ENCODE assay signal across 9 cellular contexts in the genomic region with DNA sequence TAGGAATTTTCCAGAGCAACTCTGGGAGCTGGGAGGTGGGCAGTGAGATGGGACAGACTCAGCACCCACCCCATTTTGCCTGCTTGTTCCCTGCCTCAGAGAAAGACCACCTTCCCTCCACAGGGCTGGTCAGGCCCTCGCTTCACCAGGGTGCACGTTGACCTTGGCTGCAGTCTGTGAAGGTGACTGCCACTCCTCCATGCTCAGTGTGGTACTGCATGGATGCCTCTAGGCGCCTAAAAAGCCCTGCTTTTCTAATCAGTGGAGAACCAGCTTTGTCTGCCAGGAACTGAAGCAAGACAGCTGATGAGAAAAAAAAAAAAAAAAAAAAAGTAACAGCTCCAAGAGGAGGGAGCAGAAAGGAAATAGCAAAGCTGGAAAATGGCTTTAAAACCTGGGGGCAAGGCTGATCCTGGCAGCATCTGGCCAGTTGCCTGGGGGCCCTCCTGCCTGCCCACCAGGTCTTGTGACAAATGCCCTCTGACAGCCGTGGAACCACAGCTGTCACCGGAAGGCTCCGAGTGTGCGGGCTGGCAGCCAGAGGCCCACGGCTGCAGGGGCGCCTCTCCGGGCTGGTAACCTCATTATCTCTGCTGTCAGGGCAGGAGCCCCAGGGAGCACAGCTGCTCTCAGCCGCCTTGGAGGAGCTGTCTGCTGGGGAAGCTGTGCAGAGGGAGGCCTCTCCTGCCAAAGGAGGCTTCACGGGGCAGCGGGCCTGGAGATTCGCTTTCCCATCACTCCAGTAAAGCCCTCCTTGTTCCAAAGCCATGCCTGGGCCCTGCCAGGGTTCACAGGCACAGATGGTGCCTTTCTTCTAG. TPM values are rescaled to one million over a fixed set of nuclear protein-coding genes. Genes with fewer than 3 reads are reported as not detected.
DNase-seq lines count a peak whose midpoint lies in the region; ATAC-seq and TF ChIP-seq lines count a peak whose summit lies in the region.
"Had no signal": no experiment of that assay in that cellular context is flagged by ENCODE, and none has a peak within 500 bp of the region (broad histone marks: within the 10 kb centered on the region; RNA-seq: fewer than 3 reads in every experiment).

No MANE protein-coding gene starts in this region.

- H3K36me3 ChIP-seq in GM23248 (ENCODE audit: low read depth) (no peaks in the 10 kb centered on the region), OCI-LY7 (ENCODE audit: insufficient read depth, low read length) (no peaks in the 10 kb centered on the region), parathyroid adenoma (ENCODE audit: control insufficient read depth, insufficient read depth, low read length) (no peaks in the 10 kb centered on the region)
- H3K36me3 ChIP-seq: right lobe of liver had no signal

- in situ Hi-C loops in GM23248 (cut with MboI) = no loop called here

- DNase-seq in AG08395 (ENCODE audit: low spot score) (peak; percentile 41), GM23248 (peak; percentile 48), OCI-LY7 (ENCODE audit: low spot score) (peak; percentile 44), fibroblast of villous mesenchyme (ENCODE audit: low read depth) (peak; percentile 57)
- no peak for DNase-seq in activated CD4-positive, alpha-beta T cell treated with anti-CD3 and anti-CD28 coated beads, Interleukin-2, amount 50 U/mL, for 4 hours

- H3K27me3 ChIP-seq in GM23248 (replicated peaks; ENCODE audit: insufficient read depth) = no peaks in the 10 kb centered on the region
- H3K27me3 ChIP-seq in parathyroid adenoma (ENCODE audit: control insufficient read depth, insufficient read depth, low read length) = no peaks in the 10 kb centered on the region
- H3K27me3 ChIP-seq: right lobe of liver had no signal

- no TSS peak for BruUV-seq in OCI-LY7 (replicated peaks; lab: Mats Ljungman, UMichigan)

- H3K9me3 ChIP-seq in GM23248 (ENCODE audit: low read depth) = no peaks in the 10 kb centered on the region
- no peaks in the 10 kb centered on the region for H3K9me3 ChIP-seq in OCI-LY7 (ENCODE audit: low read length)
- no peaks in the 10 kb centered on the region for H3K9me3 ChIP-seq in parathyroid adenoma (ENCODE audit: control insufficient read depth, low read length)
- H3K9me3 ChIP-seq: right lobe of liver had no signal

- H3K4me1 ChIP-seq in GM23248 (ENCODE audit: insufficient read depth) (no peaks in the 10 kb centered on the region; the same call in 1 of the 2 replicates), OCI-LY7 (ENCODE audit: insufficient read depth, low read length, poor library complexity, severe bottlenecking) (no peaks in the 10 kb centered on the region), parathyroid adenoma (peaks cover 15% of the 10 kb centered on the region)
- H3K4me1 ChIP-seq: right lobe of liver had no signal

- TF ChIP-seq CTCF in OCI-LY7 (conservative IDR thresholded peaks at IDR 0.05; ENCODE audit: low read length) (no peak), fibroblast of villous mesenchyme (IDR thresholded peaks at IDR 0.05; ENCODE audit: insufficient read depth, low read depth, low read length) (no peak), parathyroid adenoma (IDR thresholded peaks at IDR 0.05) (no peak)

- H3K79me2 ChIP-seq in GM23248 (ENCODE audit: insufficient read depth) = no peaks in the 10 kb centered on the region
- H3K79me2 ChIP-seq in OCI-LY7 (ENCODE audit: insufficient read depth, low read depth, low read length) = no peaks in the 10 kb centered on the region
- no peaks in the 10 kb centered on the region for H3K79me2 ChIP-seq in parathyroid adenoma

- H4K20me1 ChIP-seq in GM23248 (ENCODE audit: insufficient read depth) = no peaks in the 10 kb centered on the region
- H4K20me1 ChIP-seq in OCI-LY7 (ENCODE audit: insufficient read depth, low read length) = no peaks in the 10 kb centered on the region

- intact Hi-C loops in OCI-LY7 (cut with micrococcal nuclease; ENCODE audit: unreplicated experiment) = no loop called here

- H3K9ac ChIP-seq in GM23248 = no peak overlapping the region
- H3K9ac ChIP-seq in parathyroid adenoma = no peak overlapping the region

- CTCF ChIA-PET in OCI-LY7 (lab: Charles Lee; ENCODE audit: unreplicated experiment) = interaction anchor here (0.6 kb wide), 1 partner anchor 9 kb away, joined by 3 read pairs; no protein-coding TSS in a partner anchor

- no peaks in the 10 kb centered on the region for H3F3A ChIP-seq in GM23248 (ENCODE audit: insufficient read depth)

- no peak overlapping the region for H3K27ac ChIP-seq in GM23248
- no peak overlapping the region for H3K27ac ChIP-seq in OCI-LY7 (ENCODE audit: low read depth, low read length, poor library complexity, severe bottlenecking)
- peak overlapping the region; percentile 66 for H3K27ac ChIP-seq in parathyroid adenoma
- H3K27ac ChIP-seq: right lobe of liver had no signal

- 16 to 17% methylated on average over 14 of the region's 14 CpGs for WGBS in GM23248 (ENCODE audit: low coverage in 1 of 2, low lambda C conversion rate in 2 of 2, missing lambda C conversion rate in 2 of 2), 2 experiments

- no peaks in the 10 kb centered on the region for H3K9me2 ChIP-seq in GM23248 (ENCODE audit: insufficient read depth)
- H3K9me2 ChIP-seq in OCI-LY7 (ENCODE audit: insufficient read depth, low read length) = no peaks in the 10 kb centered on the region

- no peak overlapping the region for H3K4me3 ChIP-seq in GM23248
- H3K4me3 ChIP-seq in OCI-LY7 (ENCODE audit: low read depth, low read length, poor library complexity, severe bottlenecking) = no peak overlapping the region
- no peak overlapping the region for H3K4me3 ChIP-seq in fibroblast of villous mesenchyme (ENCODE audit: low read depth, low read length)
- H3K4me3 ChIP-seq in parathyroid adenoma (ENCODE audit: low read depth, low read length) = no peak overlapping the region
- H3K4me3 ChIP-seq: right lobe of liver had no signal

- H2AFZ ChIP-seq in GM23248 = no peak overlapping the region
- no peak overlapping the region for H2AFZ ChIP-seq in OCI-LY7 (ENCODE audit: low read length)
- H2AFZ ChIP-seq in parathyroid adenoma = peak overlapping the region; percentile 78

- no peak overlapping the region for H3K4me2 ChIP-seq in GM23248 (ENCODE audit: unreplicated experiment)
- H3K4me2 ChIP-seq in OCI-LY7 (ENCODE audit: low read length) = no peak overlapping the region
- H3K4me2 ChIP-seq in parathyroid adenoma (ENCODE audit: low read length) = no peak overlapping the region

- ATAC-seq in GM18870 (IDR thresholded peaks at IDR 0.05; ENCODE audit: unreplicated experiment) (no peak), HG02798 (IDR thresholded peaks at IDR 0.05; ENCODE audit: poor library complexity, unreplicated experiment) (no peak)

- POLR2A ChIA-PET in OCI-LY7 (lab: Charles Lee) = interaction anchor here (0.6 to 0.7 kb wide), 4 partner anchors 17 to 629 kb away, joined by 3 to 5 read pairs (median 4); no protein-coding TSS in a partner anchor

RNA-seq across cellular contexts. Expression of a gene that starts 13.7 kb away (rescaled TPM):
- 8.6 and 11.7 TPM in 2 replicates for total RNA-seq in GM23248 (2014; rRNA removed; shearing (Covaris generic))
- 1.3 and 2.7 TPM in 2 replicates for polyA plus RNA-seq in GM23248 (2016; fragmentation: Nextera tagmentation; extraction: Ambion mirVana)
- 0.06 and 0.08 TPM in 2 replicates for total RNA-seq in OCI-LY7 (2014; rRNA removed; shearing (Covaris generic))
- total RNA-seq in OCI-LY7 (2022) = 0.80 TPM in 1 of 2 replicates, not detected in the other
- 6.9 and 8.4 TPM in 2 replicates for total RNA-seq in fibroblast of villous mesenchyme

Comparison
In these comparisons a context has a peak if more than half of its experiments do, and no peak if none do; other contexts are left out.
1. DNase-seq: peak in AG08395 (single experiment), GM23248 (single experiment), OCI-LY7 (single experiment) and fibroblast of villous mesenchyme (single experiment); none in activated CD4-positive, alpha-beta T cell treated with anti-CD3 and anti-CD28 coated beads, Interleukin-2, amount 50 U/mL, for 4 hours (0 of 2).